8 cellular contexts compared by ENCODE assay signal in the genomic region with DNA sequence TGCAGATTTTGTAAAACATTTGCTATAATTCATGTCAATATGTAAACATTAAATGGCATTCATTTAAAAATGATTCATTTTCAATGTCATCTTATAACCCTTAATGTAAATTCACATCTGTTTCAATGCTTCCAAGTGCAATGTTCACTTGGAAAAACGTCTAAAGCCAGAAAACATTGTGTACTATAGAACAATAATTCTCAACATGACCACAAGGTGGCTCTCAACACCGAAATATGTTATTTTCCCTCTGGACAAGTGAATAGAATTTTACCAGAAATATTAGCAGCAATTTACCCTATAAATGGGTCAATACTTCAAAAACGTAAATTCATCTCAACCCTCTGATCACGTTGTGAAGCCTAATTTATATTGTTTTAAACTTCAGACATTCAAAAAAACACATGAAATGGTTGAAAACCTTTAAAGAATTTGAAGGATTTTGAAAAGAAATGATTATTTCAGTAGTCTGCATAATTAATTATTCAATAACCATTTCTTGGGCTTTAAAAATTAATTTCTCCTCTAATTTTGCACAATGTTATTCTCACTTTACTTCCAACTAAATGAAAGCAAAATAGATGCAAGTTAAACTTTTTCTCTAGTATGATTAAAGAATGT. TPM values are rescaled to one million over a fixed set of nuclear protein-coding genes. Genes with fewer than 3 reads are reported as not detected.
DNase-seq lines count a peak whose midpoint lies in the region; ATAC-seq and TF ChIP-seq lines count a peak whose summit lies in the region.

No MANE protein-coding gene starts in this region.

- no peak overlapping the region for H3K18ac ChIP-seq in mesenchymal stem cell (ENCODE audit: low read depth in 1 of 2, low read length in 2 of 2)

- no peak overlapping the region for H3K27ac Mint-ChIP-seq in activated naive CD4-positive, alpha-beta T cell treated with anti-CD3 and anti-CD28 coated beads for 36 hours

- H3K27ac ChIP-seq in brain microvascular endothelial cell (no peak overlapping the region), mesenchymal stem cell (ENCODE audit: low read length, poor library complexity, severe bottlenecking) (no peak overlapping the region)

- no peaks in the 10 kb centered on the region for H3K27me3 Mint-ChIP-seq in activated naive CD4-positive, alpha-beta T cell treated with anti-CD3 and anti-CD28 coated beads for 36 hours (ENCODE audit: low read depth)

- H3K9me3 ChIP-seq in mesenchymal stem cell (ENCODE audit: control insufficient read depth, low read length): no peaks in the 10 kb centered on the region

- H2BK15ac ChIP-seq in mesenchymal stem cell (ENCODE audit: low read depth, poor library complexity, severe bottlenecking): no peak overlapping the region

- no peaks in the 10 kb centered on the region for H3K79me1 ChIP-seq in mesenchymal stem cell (replicated peaks; ENCODE audit: low read length, poor library complexity, severe bottlenecking)

- no peaks in the 10 kb centered on the region for H3K36me3 Mint-ChIP-seq in activated naive CD4-positive, alpha-beta T cell treated with anti-CD3 and anti-CD28 coated beads for 36 hours (ENCODE audit: low read depth)

- DNase-seq in ELR (ENCODE audit: low read depth) (peak; percentile 36), NCI-H2196 treated with DMSO at 0.1 percent for 48 hours (lab: John Stamatoyannopoulos, UW; ENCODE audit: unreplicated experiment) (peak; percentile 19), brain microvascular endothelial cell (peak; percentile 7), mesenchymal stem cell (peak; percentile 62), activated T-cell treated with anti-CD3 and anti-CD28 coated beads for 4 hours (no peak)
- no peak for DNase-seq in activated naive CD4-positive, alpha-beta T cell treated with anti-CD3 and anti-CD28 coated beads for 36 hours

- peak; percentile 33 for TF ChIP-seq CTCF in brain microvascular endothelial cell (IDR thresholded peaks at IDR 0.05; ENCODE audit: low read depth, low read length, missing control alignments)

- CTCF ChIA-PET in activated naive CD4-positive, alpha-beta T cell treated with anti-CD3 and anti-CD28 coated beads for 36 hours (lab: Charles Lee): interaction anchor here (0.5 to 0.6 kb wide), 2 partner anchors 139 to 210 kb away, joined by 3 to 4 read pairs; no protein-coding TSS in a partner anchor

- no peaks in the 10 kb centered on the region for H3K27me3 ChIP-seq in brain microvascular endothelial cell (replicated peaks)
- H3K27me3 ChIP-seq in mesenchymal stem cell (ENCODE audit: control insufficient read depth in 1 of 2, insufficient read depth in 1 of 2, low read length in 2 of 2): no peaks in the 10 kb centered on the region

- H3K4me3 ChIP-seq in brain microvascular endothelial cell (ENCODE audit: low read depth, low read length) (no peak overlapping the region), mesenchymal stem cell (ENCODE audit: insufficient read depth in 1 of 2, low read depth in 1 of 2, low read length in 2 of 2) (no peak overlapping the region)

- no peak overlapping the region for H2BK120ac ChIP-seq in mesenchymal stem cell (ENCODE audit: low read depth, low read length)

- H4K91ac ChIP-seq in mesenchymal stem cell (ENCODE audit: low read length): no peak overlapping the region

- in situ Hi-C loops in brain microvascular endothelial cell (cut with HindIII; ENCODE audit: low pct_ligation_motif_present, low sequenced_read_pairs): no loop called here

- H3K4me1 Mint-ChIP-seq in activated naive CD4-positive, alpha-beta T cell treated with anti-CD3 and anti-CD28 coated beads for 36 hours (ENCODE audit: low read depth): no peaks in the 10 kb centered on the region

- no peak overlapping the region for H3K4ac ChIP-seq in mesenchymal stem cell (ENCODE audit: low read depth in 1 of 2, low read length in 2 of 2)

- ATAC-seq in HG02678 (IDR thresholded peaks at IDR 0.05; ENCODE audit: unreplicated experiment) (peak; percentile 63), HG03521 (IDR thresholded peaks at IDR 0.05; ENCODE audit: unreplicated experiment) (no peak)

- H3K9ac ChIP-seq in mesenchymal stem cell (ENCODE audit: low read length): no peak overlapping the region

- no peak overlapping the region for H3K23ac ChIP-seq in mesenchymal stem cell (ENCODE audit: low read length in 2 of 2)

- no peak overlapping the region for H2AFZ ChIP-seq in mesenchymal stem cell (ENCODE audit: low read depth, low read length)

- H3K9me3 Mint-ChIP-seq in activated naive CD4-positive, alpha-beta T cell treated with anti-CD3 and anti-CD28 coated beads for 36 hours: peaks cover 1% of the 10 kb centered on the region

- intact Hi-C loops in activated naive CD4-positive, alpha-beta T cell treated with anti-CD3 and anti-CD28 coated beads for 36 hours (cut with micrococcal nuclease): no loop called here

- no peak overlapping the region for H2BK12ac ChIP-seq in mesenchymal stem cell (ENCODE audit: low read length in 2 of 2)

- 0% methylated on average over 3 of the region's 4 CpGs for WGBS in mesenchymal stem cell

- H3K36me3 ChIP-seq in brain microvascular endothelial cell (replicated peaks) (no peaks in the 10 kb centered on the region), mesenchymal stem cell (ENCODE audit: control insufficient read depth in 1 of 2, insufficient read depth in 2 of 2, low read depth in 1 of 2, low read length in 2 of 2) (no peaks in the 10 kb centered on the region)

- H2AK5ac ChIP-seq in mesenchymal stem cell (ENCODE audit: low read length, severe bottlenecking): no peak overlapping the region

- H3K4me2 ChIP-seq in mesenchymal stem cell (ENCODE audit: low read length, poor library complexity, severe bottlenecking): no peak overlapping the region

- H4K8ac ChIP-seq in mesenchymal stem cell (ENCODE audit: low read length): no peak overlapping the region

- H2BK5ac ChIP-seq in mesenchymal stem cell (ENCODE audit: low read depth, low read length, poor library complexity, severe bottlenecking): no peak overlapping the region

- H3K4me1 ChIP-seq in mesenchymal stem cell (ENCODE audit: control insufficient read depth, insufficient read depth, low read depth, low read length): no peaks in the 10 kb centered on the region

- no peak overlapping the region for H3K4me3 Mint-ChIP-seq in activated naive CD4-positive, alpha-beta T cell treated with anti-CD3 and anti-CD28 coated beads for 36 hours

- no peak overlapping the region for H3K14ac ChIP-seq in mesenchymal stem cell (ENCODE audit: low read length in 2 of 2)

RNA-seq across cellular contexts. Expression of a gene that starts 11.0 kb away (rescaled TPM):
- 5.9 TPM for polyA plus RNA-seq in mesenchymal stem cell (2013, experiment 1 of 2)
- polyA plus RNA-seq in mesenchymal stem cell (2013, experiment 2 of 2): 5.7 TPM
- not detected for total RNA-seq in activated naive CD4-positive, alpha-beta T cell treated with anti-CD3 and anti-CD28 coated beads for 36 hours

Comparison
In these comparisons a context has a peak if more than half of its experiments do, and no peak if none do; other contexts are left out.
1. DNase-seq: peak in ELR (single experiment), NCI-H2196 treated with DMSO at 0.1 percent for 48 hours (single experiment), brain microvascular endothelial cell (single experiment) and mesenchymal stem cell (single experiment); none in activated T-cell treated with anti-CD3 and anti-CD28 coated beads for 4 hours (single experiment) and activated naive CD4-positive, alpha-beta T cell treated with anti-CD3 and anti-CD28 coated beads for 36 hours (single experiment).